8 cellular contexts compared by ENCODE assay signal in genomic region chr1:9413877-9414213, GRCh38.
DNase-seq lines count a peak whose midpoint lies in the region; ATAC-seq, FAIRE-seq and TF ChIP-seq lines count a peak whose summit lies in the region.

No MANE protein-coding gene starts in this region.

- H2AFZ ChIP-seq in PC-9, result no peak overlapping the region; the same call in 1 of the 2 replicates

- TF ChIP-seq CTCF in PC-9 (conservative IDR thresholded peaks at IDR 0.05) (no peak), spleen (IDR thresholded peaks at IDR 0.05 in 8 of 11, conservative IDR thresholded peaks at IDR 0.05 in 3 of 11) (no peak)

- no peak for DNase-seq in PC-9
- no peak for DNase-seq in left cardiac atrium
- no peak for DNase-seq in spleen
- DNase-seq in NCI-H2196 treated with DMSO at 0.1 percent for 48 hours (lab: John Stamatoyannopoulos, UW; ENCODE audit: unreplicated experiment), result no peak
- DNase-seq in activated CD8-positive, alpha-beta memory T cell treated with anti-CD3 and anti-CD28 coated beads, Interleukin-2, amount 50 U/mL, for 4 hours, result no peak
- no peak for DNase-seq in RCC 7860 (ENCODE audit: low spot score)

- 60 to 69% (median 65%) methylated on average over 4 of the region's 4 CpGs for whole genome bisulfite sequencing in spleen, 5 donors

- CTCF ChIA-PET in PC-9 (lab: Charles Lee), result interaction anchor here (0.5 to 1.1 kb wide), 2 partner anchors 61 to 1552 kb away, joined by 3 read pairs; no protein-coding TSS in a partner anchor

- BruUV-seq in PC-9 (replicated peaks; lab: Mats Ljungman, UMichigan), result no TSS peak

- no peaks in the 10 kb centered on the region for H3K79me2 ChIP-seq in PC-9 (ENCODE audit: low read depth)

- H3K4me2 ChIP-seq in PC-9, result peak overlapping the region; percentile 73

- H3K4me3 ChIP-seq in PC-9 (0 out of 2 replicates have a peak overlapping the region, but pooled peaks have one; percentile 14), spleen (peak overlapping the region in 1 of 8 donors; percentile 44)

- H3K36me3 ChIP-seq in PC-9 (ENCODE audit: low read depth), result no peaks in the 10 kb centered on the region
- H3K36me3 ChIP-seq in spleen, result no peaks in the 10 kb centered on the region

- H3K27ac ChIP-seq in PC-9 (peak overlapping the region; percentile 91), spleen (peak overlapping the region; percentile 39 to 86 (median 80))

- peaks cover 29% of the 10 kb centered on the region for H3F3A ChIP-seq in PC-9 (ENCODE audit: insufficient read depth, low read depth)

- H3K27me3 ChIP-seq in PC-9 (ENCODE audit: insufficient read depth, low read depth) (no peaks in the 10 kb centered on the region), spleen (replicated peaks in 1 of 7) (peaks cover 0 to 3% (median 0%) of the 10 kb centered on the region in 7 donors)

- H3K9me3 ChIP-seq in PC-9 (ENCODE audit: insufficient read depth, low read depth) (no peaks in the 10 kb centered on the region), spleen (no peaks in the 10 kb centered on the region)

- ATAC-seq in GM19438 (IDR thresholded peaks at IDR 0.05; ENCODE audit: low read depth, unreplicated experiment), result peak; percentile 9
- ATAC-seq in left cardiac atrium, result peak; percentile 65 to 78
- no peak for ATAC-seq in GM21576 (IDR thresholded peaks at IDR 0.05; ENCODE audit: unreplicated experiment)

- no peak for FAIRE-seq in RCC 7860 (lab: Jason Lieb, UNC)

- H3K9me2 ChIP-seq in PC-9 (ENCODE audit: insufficient read depth), result no peaks in the 10 kb centered on the region

- POLR2A ChIA-PET in PC-9 (lab: Charles Lee; ENCODE audit: unreplicated experiment), result interaction anchor here (0.7 kb wide), 1 partner anchor 134 kb away, joined by 3 read pairs; no protein-coding TSS in a partner anchor

- intact Hi-C loops in PC-9 (cut with micrococcal nuclease; ENCODE audit: unreplicated experiment) (loop anchor here (5.0 kb wide), 1 partner anchor 122 kb away; the partner anchor contains the start of gene SPSB1), left cardiac atrium (cut with DNase I) (loop anchor here in 1 of 2 donors (1.0 kb wide), 1 partner anchor 32 kb away; no protein-coding TSS in a partner anchor), spleen (cut with DNase I; ENCODE audit: low total_unique reads) (no loop called here)

- no peak for TF ChIP-seq POLR2A in spleen (IDR thresholded peaks at IDR 0.05)

- H3K4me1 ChIP-seq in PC-9 (replicated peaks; ENCODE audit: insufficient read depth) (peaks cover 32% of the 10 kb centered on the region), spleen (peaks cover 11 to 58% (median 30%) of the 10 kb centered on the region in 6 donors)

- no peaks in the 10 kb centered on the region for H4K20me1 ChIP-seq in PC-9 (ENCODE audit: insufficient read depth)
